24 cellular contexts compared by ENCODE assay signal in genomic region chr17:61444831-61445230, GRCh38. TPM values are rescaled to one million over a fixed set of nuclear protein-coding genes. Genes with fewer than 3 reads are reported as not detected.
DNase-seq lines count a peak whose midpoint lies in the region; ATAC-seq and TF ChIP-seq lines count a peak whose summit lies in the region.
"Had no signal": no experiment of that assay in that cellular context is flagged by ENCODE, and none has a peak within 500 bp of the region (broad histone marks: within the 10 kb centered on the region; RNA-seq: fewer than 3 reads in every experiment).

No MANE protein-coding gene starts in this region.

- TF ChIP-seq CTCF in HFF-Myc (IDR thresholded peaks at IDR 0.05; ENCODE audit: low read depth, low read length, missing control alignments) = no peak

- H3K4me3 ChIP-seq in HFF-Myc (replicated peaks; ENCODE audit: low read depth, low read length) = no peak overlapping the region
- H3K4me3 ChIP-seq: esophagus squamous epithelium, heart left ventricle, K562, right atrium auricular region, suprapubic skin had no signal

- ATAC-seq in HG03280 (IDR thresholded peaks at IDR 0.05; ENCODE audit: unreplicated experiment) = no peak
- ATAC-seq in HG03469 (IDR thresholded peaks at IDR 0.05; ENCODE audit: unreplicated experiment) = no peak
- ATAC-seq in left ventricle myocardium superior = no peak
- ATAC-seq: heart left ventricle, K562 had no signal

- in situ Hi-C loops in Caki2 (cut with HindIII; ENCODE audit: low pct_unique_long_range_greater_than_20kb, low sequenced_read_pairs) = no loop called here

- intact Hi-C loops in left ventricle myocardium superior (cut with micrococcal nuclease) = no loop called here

- DNase-seq in Caki2 (ENCODE audit: low read depth) (peak; percentile 34), HFF-Myc (ENCODE audit: extremely low read depth, low read depth) (peak; percentile 52), amniotic epithelial cell (ENCODE audit: low read depth) (peak; percentile 72), islet precursor cell (peak; percentile 51), DMS 273 treated with DMSO at 0.1 percent for 48 hours (lab: John Stamatoyannopoulos, UW) (no peak), left ventricle myocardium superior (no peak)
- DNase-seq: activated CD4-positive, alpha-beta T cell treated with anti-CD3 and anti-CD28 coated beads for 48 hours; activated effector memory CD4-positive, alpha-beta T cell treated with Interleukin-2 at 50 U/mL for 16 hours; CD4-positive, alpha-beta memory T cell; central memory CD4-positive, alpha-beta T cell; DND-41; esophagus squamous epithelium; heart left ventricle; immature natural killer cell; naive B cell; NCI-H2029; NCI-H446 treated with DMSO at 0.1 percent for 48 hours had no signal

RNA-seq across cellular contexts. Expression of gene TBX4, which starts 7.4 kb away (rescaled TPM):
- total RNA-seq in Caki2 (2014; rRNA removed; shearing (Covaris generic); ENCODE audit: low replicate concordance) = 1.7 TPM in 1 of 2 replicates, not detected in the other
- not detected for total RNA-seq in left ventricle myocardium superior
- total RNA-seq: CD4-positive, alpha-beta memory T cell; esophagus squamous epithelium; K562; lung microvascular endothelial cell; osteocyte; right atrium auricular region had no signal

RNA-seq across cellular contexts. Expression of gene TBX2, which starts 45.2 kb away (rescaled TPM):
- total RNA-seq in Caki2 (2014; rRNA removed; shearing (Covaris generic); ENCODE audit: low replicate concordance) = 0.49 and 1.2 TPM in 2 replicates
- total RNA-seq in left ventricle myocardium superior = 9.1 TPM
- total RNA-seq: CD4-positive, alpha-beta memory T cell had no signal

Comparison
In these comparisons a context has a peak if more than half of its experiments do, and no peak if none do; other contexts are left out.
1. DNase-seq: peak in Caki2 (single experiment), HFF-Myc (single experiment), amniotic epithelial cell (single experiment) and islet precursor cell (single experiment); none in DMS 273 treated with DMSO at 0.1 percent for 48 hours (single experiment) and left ventricle myocardium superior (single experiment).